Comparison of ENCODE assay signal across 15 cellular contexts in genomic region chr2:131113566-131114227, GRCh38. TPM values are rescaled to one million over a fixed set of nuclear protein-coding genes. Genes with fewer than 3 reads are reported as not detected.
DNase-seq lines count a peak whose midpoint lies in the region; ATAC-seq and TF ChIP-seq lines count a peak whose summit lies in the region.
"Had no signal": no experiment of that assay in that cellular context is flagged by ENCODE, and none has a peak within 500 bp of the region (broad histone marks: within the 10 kb centered on the region; RNA-seq: fewer than 3 reads in every experiment).

No MANE protein-coding gene starts in this region.

- TF ChIP-seq CTCF in nephron progenitor cell (IDR thresholded peaks at IDR 0.05): no peak

- H3K27ac Mint-ChIP-seq in activated naive CD4-positive, alpha-beta T cell treated with anti-CD3 and anti-CD28 coated beads, Interleukin-2, amount 50 U/mL, for 24 hours: no peak overlapping the region
- peak overlapping the region; percentile 42 for H3K27ac Mint-ChIP-seq in activated T-helper 17 cell treated with anti-CD3 and anti-CD28 coated beads, Interleukin-2, amount 50 U/mL, for 72 hours
- peak overlapping the region in 7 of 10 donors; percentile 16 to 71 (median 45) for H3K27ac Mint-ChIP-seq in naive thymus-derived CD8-positive, alpha-beta T cell
- no peak overlapping the region for H3K27ac Mint-ChIP-seq in nephron progenitor cell
- H3K27ac Mint-ChIP-seq: B cell had no signal

- no peak for DNase-seq in activated naive CD4-positive, alpha-beta T cell treated with Interleukin-2 at 50 U/mL for 16 hours
- DNase-seq in naive thymus-derived CD8-positive, alpha-beta T cell: no peak
- no peak for DNase-seq in stimulated activated CD8-positive, alpha-beta memory T cell treated with anti-CD3 and anti-CD28 coated beads, Interleukin-4, amount 100 ng/mL, for 48 hours
- DNase-seq in nephron progenitor cell (no peak), DMS53 (lab: John Stamatoyannopoulos, UW) (no peak)
- DNase-seq: CD8-positive, alpha-beta memory T cell; Kasumi-1; NCI-H2029; NCI-H2171 treated with DMSO at 0.1 percent for 48 hours; NCI-H510A had no signal

- peak overlapping the region; percentile 11 for H3K4me3 Mint-ChIP-seq in activated naive CD4-positive, alpha-beta T cell treated with anti-CD3 and anti-CD28 coated beads, Interleukin-2, amount 50 U/mL, for 24 hours
- H3K4me3 Mint-ChIP-seq in activated T-helper 17 cell treated with anti-CD3 and anti-CD28 coated beads, Interleukin-2, amount 50 U/mL, for 72 hours: no peak overlapping the region
- H3K4me3 Mint-ChIP-seq in naive thymus-derived CD8-positive, alpha-beta T cell: peak overlapping the region in 4 of 10 donors; percentile 7 to 56 (median 33)
- no peak overlapping the region for H3K4me3 Mint-ChIP-seq in nephron progenitor cell
- H3K4me3 Mint-ChIP-seq: B cell had no signal

- no peaks in the 10 kb centered on the region for H3K27me3 Mint-ChIP-seq in activated naive CD4-positive, alpha-beta T cell treated with anti-CD3 and anti-CD28 coated beads, Interleukin-2, amount 50 U/mL, for 24 hours
- no peaks in the 10 kb centered on the region for H3K27me3 Mint-ChIP-seq in activated T-helper 17 cell treated with anti-CD3 and anti-CD28 coated beads, Interleukin-2, amount 50 U/mL, for 72 hours
- no peaks in the 10 kb centered on the region for H3K27me3 Mint-ChIP-seq in naive thymus-derived CD8-positive, alpha-beta T cell
- peaks cover 4% of the 10 kb centered on the region for H3K27me3 Mint-ChIP-seq in nephron progenitor cell (ENCODE audit: low read depth, poor library complexity)
- H3K27me3 Mint-ChIP-seq: B cell; CD8-positive, alpha-beta memory T cell had no signal

- peaks cover 79% of the 10 kb centered on the region for H3K4me1 Mint-ChIP-seq in activated naive CD4-positive, alpha-beta T cell treated with anti-CD3 and anti-CD28 coated beads, Interleukin-2, amount 50 U/mL, for 24 hours
- H3K4me1 Mint-ChIP-seq in activated T-helper 17 cell treated with anti-CD3 and anti-CD28 coated beads, Interleukin-2, amount 50 U/mL, for 72 hours: peaks cover 59% of the 10 kb centered on the region
- peaks cover 35 to 92% (median 76%) of the 10 kb centered on the region in 4 donors for H3K4me1 Mint-ChIP-seq in naive thymus-derived CD8-positive, alpha-beta T cell
- H3K4me1 Mint-ChIP-seq in nephron progenitor cell: peaks cover 41% of the 10 kb centered on the region

- ATAC-seq in activated T-helper 17 cell treated with anti-CD3 and anti-CD28 coated beads, Interleukin-2, amount 50 U/mL, for 72 hours (replicated peaks): no peak
- no peak for ATAC-seq in naive thymus-derived CD8-positive, alpha-beta T cell
- ATAC-seq: Panc1, Right ventricle myocardium inferior had no signal

- H3K36me3 Mint-ChIP-seq in activated naive CD4-positive, alpha-beta T cell treated with anti-CD3 and anti-CD28 coated beads, Interleukin-2, amount 50 U/mL, for 24 hours: peaks cover 31% of the 10 kb centered on the region
- H3K36me3 Mint-ChIP-seq in activated T-helper 17 cell treated with anti-CD3 and anti-CD28 coated beads, Interleukin-2, amount 50 U/mL, for 72 hours (ENCODE audit: low read depth): peaks cover 91% of the 10 kb centered on the region
- H3K36me3 Mint-ChIP-seq in naive thymus-derived CD8-positive, alpha-beta T cell: peaks cover 4 to 52% (median 24%) of the 10 kb centered on the region in 3 donors
- peaks cover 79% of the 10 kb centered on the region for H3K36me3 Mint-ChIP-seq in nephron progenitor cell (ENCODE audit: low read depth)

- POLR2A ChIA-PET in naive thymus-derived CD8-positive, alpha-beta T cell (lab: Charles Lee): no interaction called here

- no peaks in the 10 kb centered on the region for H3K9me3 Mint-ChIP-seq in activated naive CD4-positive, alpha-beta T cell treated with anti-CD3 and anti-CD28 coated beads, Interleukin-2, amount 50 U/mL, for 24 hours
- H3K9me3 Mint-ChIP-seq in activated T-helper 17 cell treated with anti-CD3 and anti-CD28 coated beads, Interleukin-2, amount 50 U/mL, for 72 hours: no peaks in the 10 kb centered on the region
- no peaks in the 10 kb centered on the region for H3K9me3 Mint-ChIP-seq in naive thymus-derived CD8-positive, alpha-beta T cell
- H3K9me3 Mint-ChIP-seq in nephron progenitor cell: peaks cover 8% of the 10 kb centered on the region
- H3K9me3 Mint-ChIP-seq: CD8-positive, alpha-beta memory T cell had no signal

RNA-seq across cellular contexts. Expression of gene PLEKHB2, which starts 8.6 kb away (rescaled TPM):
- total RNA-seq in activated T-helper 17 cell treated with anti-CD3 and anti-CD28 coated beads, Interleukin-2, amount 50 U/mL, for 72 hours: 10 to 100 TPM; 59.8 to 64.5 TPM
- total RNA-seq in naive thymus-derived CD8-positive, alpha-beta T cell: 10 to 100 TPM; 44.2 to 48.6 TPM
- 10 to 100 TPM; 63.0 to 70.7 (median 65.7) TPM for polyA plus RNA-seq in naive thymus-derived CD8-positive, alpha-beta T cell

RNA-seq across cellular contexts. Expression of gene FAM168B, which starts 20.4 kb away (rescaled TPM):
- total RNA-seq in activated T-helper 17 cell treated with anti-CD3 and anti-CD28 coated beads, Interleukin-2, amount 50 U/mL, for 72 hours: 10 to 100 TPM; 69.2 to 77.1 TPM
- 10 to 100 TPM; 82.0 to 89.1 TPM for total RNA-seq in naive thymus-derived CD8-positive, alpha-beta T cell
- 10 to 100 TPM; 29.9 to 43.8 (median 35.8) TPM for polyA plus RNA-seq in naive thymus-derived CD8-positive, alpha-beta T cell

Comparison
In these comparisons a context has a peak if more than half of its experiments do, and no peak if none do; other contexts are left out.
1. H3K27ac Mint-ChIP-seq: peak in activated T-helper 17 cell treated with anti-CD3 and anti-CD28 coated beads, Interleukin-2, amount 50 U/mL, for 72 hours (single experiment) and naive thymus-derived CD8-positive, alpha-beta T cell (7 of 10); none in activated naive CD4-positive, alpha-beta T cell treated with anti-CD3 and anti-CD28 coated beads, Interleukin-2, amount 50 U/mL, for 24 hours (single experiment) and nephron progenitor cell (single experiment).